ENCODE assay signal across 8 cellular contexts in the genomic region with DNA sequence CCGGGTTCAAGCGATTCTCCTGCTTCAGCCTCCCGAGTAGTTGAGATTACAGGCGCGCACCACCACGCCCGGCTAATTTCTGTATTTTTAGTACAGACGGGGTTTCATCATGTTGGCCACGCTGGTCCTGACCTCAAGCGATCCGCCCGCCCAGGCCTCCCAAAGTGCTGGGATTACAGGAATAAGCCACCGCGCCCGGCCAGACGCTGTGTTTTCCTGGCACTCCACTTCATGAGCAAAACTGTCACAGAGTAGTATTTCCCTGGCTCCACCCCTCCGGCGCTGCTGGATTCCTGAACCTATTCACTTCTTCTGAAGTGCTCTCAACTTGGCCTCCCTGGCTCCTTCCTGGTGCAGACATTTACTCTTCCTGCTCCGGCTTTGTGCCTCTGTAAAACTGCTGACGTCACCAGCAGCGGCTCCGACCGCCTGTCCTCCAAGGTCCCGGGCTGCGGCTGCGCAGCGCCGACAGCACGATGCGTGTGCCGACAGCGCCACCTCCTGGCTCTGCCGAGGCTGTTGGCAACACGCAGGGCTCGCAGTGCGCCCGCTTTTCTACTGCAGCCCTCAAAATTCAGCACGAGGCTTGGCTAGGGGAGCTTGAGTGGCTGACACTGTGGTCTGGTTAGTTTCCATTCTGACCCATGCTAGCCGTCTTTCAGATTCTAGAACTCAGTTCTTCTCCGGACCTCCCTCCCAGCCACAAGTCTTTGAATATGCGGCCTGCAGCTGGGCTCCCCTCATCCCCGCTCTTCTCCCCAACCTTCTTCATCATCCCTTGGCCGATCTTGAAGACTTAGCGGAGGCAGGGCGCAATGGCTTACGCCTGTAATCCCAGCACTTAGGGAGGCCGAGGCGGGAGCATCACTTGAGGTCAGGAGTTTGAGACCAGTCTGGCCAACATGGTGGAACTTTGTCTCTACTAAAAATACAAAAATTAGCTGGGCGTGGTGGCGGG. TPM values are rescaled to one million over a fixed set of nuclear protein-coding genes. Genes with fewer than 3 reads are reported as not detected.
DNase-seq lines count a peak whose midpoint lies in the region; FAIRE-seq and TF ChIP-seq lines count a peak whose summit lies in the region.

No MANE protein-coding gene starts in this region.

- H3K9ac ChIP-seq in SK-N-MC (ENCODE audit: insufficient read length) = peak overlapping the region; percentile 55

- H3K4me3 Mint-ChIP-seq in activated naive CD4-positive, alpha-beta T cell treated with anti-CD3 and anti-CD28 coated beads, Interleukin-2, amount 10 ng/mL, durations not matched to agents 7 days and 5 days = peak overlapping the region; percentile 6

- CTCF ChIA-PET in activated naive CD4-positive, alpha-beta T cell treated with anti-CD3 and anti-CD28 coated beads, Interleukin-2, amount 10 ng/mL, durations not matched to agents 7 days and 5 days (lab: Charles Lee) = interaction anchor here (0.6 to 2.7 kb wide), 16 partner anchors 10 to 636 kb away, joined by 3 to 23 read pairs (median 4); no protein-coding TSS in a partner anchor

- H3K27ac Mint-ChIP-seq in activated naive CD4-positive, alpha-beta T cell treated with anti-CD3 and anti-CD28 coated beads, Interleukin-2, amount 10 ng/mL, durations not matched to agents 7 days and 5 days = peak overlapping the region; percentile 73

- H3K4me1 Mint-ChIP-seq in activated naive CD4-positive, alpha-beta T cell treated with anti-CD3 and anti-CD28 coated beads, Interleukin-2, amount 10 ng/mL, durations not matched to agents 7 days and 5 days = peaks cover 14% of the 10 kb centered on the region

- no peak for FAIRE-seq in H54 (lab: Jason Lieb, UNC)

- peak overlapping the region; percentile 10; the same call in 1 of the 2 replicates for H3K27ac ChIP-seq in SK-N-MC

- peak overlapping the region; percentile 23; the same call in 1 of the 2 replicates for H3K4me3 ChIP-seq in SK-N-MC

- TF ChIP-seq POLR2A in H54 (IDR thresholded peaks at IDR 0.05; ENCODE audit: low read depth, low read length) = no peak

- H3K36me3 Mint-ChIP-seq in activated naive CD4-positive, alpha-beta T cell treated with anti-CD3 and anti-CD28 coated beads, Interleukin-2, amount 10 ng/mL, durations not matched to agents 7 days and 5 days = no peaks in the 10 kb centered on the region

- DNase-seq in DMS153 (lab: John Stamatoyannopoulos, UW) = peak; percentile 97
- peak; percentile 71 for DNase-seq in H54 (ENCODE audit: insufficient read length, low spot score)
- peak; percentile 90 for DNase-seq in NCI-H1092 (lab: John Stamatoyannopoulos, UW)
- DNase-seq in SK-N-MC (ENCODE audit: low read depth, low spot score) = peak; percentile 96
- peak; percentile 94 for DNase-seq in activated naive CD4-positive, alpha-beta T cell treated with anti-CD3 and anti-CD28 coated beads, Interleukin-2, amount 10 ng/mL, durations not matched to agents 7 days and 5 days
- DNase-seq in globus pallidus (ENCODE audit: low spot score) = peak; percentile 91
- DNase-seq in occipital lobe (lab: John Stamatoyannopoulos, UW) = peak; percentile 85
- peak; percentile 94 for DNase-seq in superior temporal gyrus (ENCODE audit: extremely low spot score)

- H3K36me3 ChIP-seq in SK-N-MC (ENCODE audit: insufficient read depth, low read length) = no peaks in the 10 kb centered on the region

- H3K9me3 ChIP-seq in SK-N-MC (ENCODE audit: low read depth, low read length) = no peaks in the 10 kb centered on the region

- H3K27me3 Mint-ChIP-seq in activated naive CD4-positive, alpha-beta T cell treated with anti-CD3 and anti-CD28 coated beads, Interleukin-2, amount 10 ng/mL, durations not matched to agents 7 days and 5 days = peaks cover 39% of the 10 kb centered on the region

- H3K9me3 Mint-ChIP-seq in activated naive CD4-positive, alpha-beta T cell treated with anti-CD3 and anti-CD28 coated beads, Interleukin-2, amount 10 ng/mL, durations not matched to agents 7 days and 5 days = no peaks in the 10 kb centered on the region

RNA-seq across cellular contexts. Expression of a gene that starts 36.6 kb away (rescaled TPM):
- total RNA-seq in occipital lobe = 2.5 TPM

Comparison
In these comparisons a context has a peak if more than half of its experiments do, and no peak if none do; other contexts are left out.
1. Peak in every context shown above with its lines: DNase-seq, H3K4me3 ChIP-seq and H3K27ac ChIP-seq.